9 cellular contexts compared by ENCODE assay signal in genomic region chr15:74291101-74292071, GRCh38. TPM values are rescaled to one million over a fixed set of nuclear protein-coding genes. Genes with fewer than 3 reads are reported as not detected.
DNase-seq lines count a peak whose midpoint lies in the region; ATAC-seq and TF ChIP-seq lines count a peak whose summit lies in the region.
"Had no signal": no experiment of that assay in that cellular context is flagged by ENCODE, and none has a peak within 500 bp of the region (broad histone marks: within the 10 kb centered on the region; RNA-seq: fewer than 3 reads in every experiment).

No MANE protein-coding gene starts in this region.

- intact Hi-C loops in thyroid gland (cut with DNase I) = no loop called here

- TF ChIP-seq POLR2A in Peyer's patch (IDR thresholded peaks at IDR 0.05) (no peak), thyroid gland (IDR thresholded peaks at IDR 0.05) (no peak), GM18505 (IDR thresholded peaks at IDR 0.05; ENCODE audit: borderline replicate concordance, extremely low read depth, insufficient read depth, insufficient read length) (no peak)

- no peak overlapping the region for H3K4me3 ChIP-seq in Peyer's patch
- H3K4me3 ChIP-seq in thyroid gland (replicated peaks in 1 of 3) = no peak overlapping the region
- H3K4me3 ChIP-seq: skin epidermis had no signal

- H3K36me3 ChIP-seq in Peyer's patch = no peaks in the 10 kb centered on the region
- H3K36me3 ChIP-seq in thyroid gland = no peaks in the 10 kb centered on the region

- H3K4me1 ChIP-seq in Peyer's patch (no peaks in the 10 kb centered on the region), thyroid gland (no peaks in the 10 kb centered on the region)

- DNase-seq in AML-193 (lab: John Stamatoyannopoulos, UW) = peak; percentile 34 to 50
- peak; percentile 68 for DNase-seq in HK-2 (ENCODE audit: unreplicated experiment)
- DNase-seq in Peyer's patch = peak; percentile 18 to 75 (median 69)
- peak; percentile 30 to 33 for DNase-seq in activated T-helper 1 cell treated with anti-CD3 and anti-CD28 coated beads, Interleukin-2, amount 50 U/mL, for 16 hours (ENCODE audit: low read depth in 1 of 2, low spot score in 1 of 2)
- DNase-seq in foreskin melanocyte = peak; percentile 42
- DNase-seq in occipital lobe (lab: John Stamatoyannopoulos, UW) = peak; percentile 14
- DNase-seq in thyroid gland = peak; percentile 76 to 86

- TF ChIP-seq CTCF in Peyer's patch (IDR thresholded peaks at IDR 0.05) (no peak), thyroid gland (IDR thresholded peaks at IDR 0.05) (no peak)

- WGBS in thyroid gland, 2 donors = 7 to 11% methylated on average over 17 to 18 of the region's 20 CpGs

- no peak for ATAC-seq in GM18505 (IDR thresholded peaks at IDR 0.05; ENCODE audit: unreplicated experiment)

- no peaks in the 10 kb centered on the region for H3K27me3 ChIP-seq in Peyer's patch
- no peaks in the 10 kb centered on the region for H3K27me3 ChIP-seq in thyroid gland

- H3K27ac ChIP-seq in Peyer's patch (no peak overlapping the region), thyroid gland (no peak overlapping the region)
- H3K27ac ChIP-seq: skin epidermis had no signal

- H3K9me3 ChIP-seq in Peyer's patch = no peaks in the 10 kb centered on the region
- H3K9me3 ChIP-seq in thyroid gland = no peaks in the 10 kb centered on the region

RNA-seq across cellular contexts. Expression of gene CCDC33, which starts 55.3 kb away (rescaled TPM):
- total RNA-seq in Peyer's patch = under 1 TPM in 1 of 4 donors, not detected in 3; 0.40 TPM
- not detected for total RNA-seq in occipital lobe
- under 1 TPM in 1 of 4 donors, not detected in 3; 0.13 TPM for total RNA-seq in thyroid gland

Comparison
In these comparisons a context has a peak if more than half of its experiments do, and no peak if none do; other contexts are left out.
1. DNase-seq: peak in every context shown above with its lines; median percentile 81 in thyroid gland; 69 in Peyer's patch; 68 in HK-2; 42 in AML-193; 42 in foreskin melanocyte; 32 in activated T-helper 1 cell treated with anti-CD3 and anti-CD28 coated beads, Interleukin-2, amount 50 U/mL, for 16 hours; 14 in occipital lobe.